Comparison of ENCODE assay signal across 8 cellular contexts in the genomic region with DNA sequence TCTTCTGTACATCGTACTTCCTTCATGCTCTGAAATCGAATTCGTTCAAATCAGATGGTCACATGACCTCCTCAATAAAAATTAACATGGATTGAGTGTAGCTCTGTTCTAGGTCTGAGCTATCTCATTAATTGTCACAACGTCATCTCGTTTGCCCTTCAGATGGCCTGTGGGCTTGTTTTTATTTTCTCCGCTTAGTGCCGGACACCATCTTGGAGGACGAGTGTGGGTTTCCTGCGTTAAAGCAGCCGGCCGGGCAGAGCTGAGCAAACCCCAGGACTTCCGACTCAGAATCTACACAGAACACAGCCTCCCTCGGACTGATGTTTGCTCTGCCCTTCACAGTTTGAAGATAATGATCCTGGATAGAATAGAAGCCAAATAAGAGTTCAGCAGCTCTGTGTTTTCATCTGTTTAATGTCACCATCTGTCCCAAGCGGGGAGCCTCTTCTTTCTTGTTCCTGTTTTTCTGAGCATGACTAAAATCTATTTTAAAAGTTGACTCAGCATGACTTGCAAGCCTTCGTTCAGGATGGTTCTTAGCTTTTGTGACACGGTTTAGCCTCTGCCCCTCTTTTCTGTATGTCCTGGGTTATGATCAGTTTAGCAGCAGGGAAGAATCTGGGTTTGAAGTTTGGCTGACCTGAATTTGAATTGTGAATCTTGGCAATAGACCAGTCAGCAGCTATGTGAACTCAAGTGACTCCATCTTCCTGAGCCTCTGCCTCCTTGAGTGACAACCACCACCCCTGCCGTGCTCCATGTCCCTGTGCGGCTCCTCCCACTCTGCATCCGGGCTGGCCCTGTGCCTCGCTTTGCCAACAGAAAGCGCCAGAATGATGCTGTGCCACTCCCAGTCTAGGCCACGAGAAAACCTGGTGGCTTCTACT. TPM values are rescaled to one million over a fixed set of nuclear protein-coding genes. Genes with fewer than 3 reads are reported as not detected.
A peak's percentile ranks its signal among the peaks of the same experiment; 100 is the strongest.
DNase-seq lines count a peak whose midpoint lies in the region; ATAC-seq, FAIRE-seq and TF ChIP-seq lines count a peak whose summit lies in the region.

No MANE protein-coding gene starts in this region.

- H3K4me3 ChIP-seq in colonic mucosa, result no peak overlapping the region
- no peak overlapping the region for H3K4me3 ChIP-seq in pancreas

- peak overlapping the region; percentile 67 for H3K27ac ChIP-seq in colonic mucosa
- H3K27ac ChIP-seq in pancreas, result peak overlapping the region in 3 of 4 donors; percentile 13 to 62 (median 45)

- DNase-seq in stimulated activated CD4-positive, alpha-beta T cell treated with anti-CD3 and anti-CD28 coated beads, Interleukin-15, amount 100 ng/mL, for 24 hours, result peak; percentile 33
- no peak for DNase-seq in stimulated activated CD4-positive, alpha-beta T cell treated with anti-CD3 and anti-CD28 coated beads, Interleukin-4, amount 100 ng/mL, for 4 hours
- peak; percentile 45 for DNase-seq in NCI-H2227 treated with DMSO at 0.1 percent for 48 hours (lab: John Stamatoyannopoulos, UW)
- peak; percentile 92 for DNase-seq in colonic mucosa
- DNase-seq in pancreas, result peak in 4 of 6 donors; percentile 31 to 62 (median 48)
- no peak for DNase-seq in activated gamma-delta T cell treated with Interleukin-2 at 50 U/mL for 16 hours
- DNase-seq in NCI-H128 (lab: John Stamatoyannopoulos, UW; ENCODE audit: unreplicated experiment), result no peak
- no peak for DNase-seq in HT-29 (ENCODE audit: low spot score)

- no peak for TF ChIP-seq CTCF in colonic mucosa (IDR thresholded peaks at IDR 0.05)
- TF ChIP-seq CTCF in pancreas (IDR thresholded peaks at IDR 0.05), result no peak

- peak overlapping the region in 1 of 2 donors; percentile 52 for H3K9ac ChIP-seq in colonic mucosa (ENCODE audit: low read depth in 2 of 2, low read length in 2 of 2)

- no peaks in the 10 kb centered on the region for H3K36me3 ChIP-seq in colonic mucosa
- no peaks in the 10 kb centered on the region for H3K36me3 ChIP-seq in pancreas

- H3K27me3 ChIP-seq in colonic mucosa (no peaks in the 10 kb centered on the region), pancreas (no peaks in the 10 kb centered on the region)

- intact Hi-C loops in colonic mucosa (cut with DNase I), result no loop called here
- intact Hi-C loops in pancreas (cut with DNase I), result loop anchor here in 1 of 3 donors (10.0 kb wide), 1 partner anchor 141 kb away; no protein-coding TSS in a partner anchor

- 44 to 48% methylated on average over 22 of the region's 22 CpGs for WGBS in pancreas, 2 donors

- peaks cover 22% of the 10 kb centered on the region for H3K4me1 ChIP-seq in colonic mucosa
- peaks cover 0 to 23% (median 15%) of the 10 kb centered on the region in 3 donors for H3K4me1 ChIP-seq in pancreas

- ATAC-seq in pancreas, result peak; percentile 46 to 70 (median 56)

- FAIRE-seq in pancreas (lab: Jason Lieb, UNC), result no peak

- H3K9me3 ChIP-seq in colonic mucosa, result no peaks in the 10 kb centered on the region
- no peaks in the 10 kb centered on the region for H3K9me3 ChIP-seq in pancreas

RNA-seq across cellular contexts. Expression of a gene that starts 30.6 kb away (rescaled TPM):
- total RNA-seq in colonic mucosa (not detected), pancreas (not detected)
- polyA plus RNA-seq in pancreas, result not detected
- total RNA-seq in HT-29 (2014; rRNA removed; shearing (Covaris generic)), result not detected in 2 replicates

RNA-seq across cellular contexts. Expression of a gene that starts 48.8 kb away (rescaled TPM):
- total RNA-seq in colonic mucosa (10 to 100 TPM; 36.3 to 42.0 TPM), pancreas (10 to 100 TPM in 2 of 6 donors, 1 to 10 TPM in 4; 7.4 to 16.7 (median 9.2) TPM)
- polyA plus RNA-seq in pancreas, result 10 to 100 TPM in 1 of 2 donors, 1 to 10 TPM in 1; 8.6 to 13.1 TPM
- 5.0 and 5.4 TPM in 2 replicates for total RNA-seq in HT-29 (2014; rRNA removed; shearing (Covaris generic))

Comparison
In these comparisons a context has a peak if more than half of its experiments do, and no peak if none do; other contexts are left out.
1. DNase-seq: peak in stimulated activated CD4-positive, alpha-beta T cell treated with anti-CD3 and anti-CD28 coated beads, Interleukin-15, amount 100 ng/mL, for 24 hours (single experiment), NCI-H2227 treated with DMSO at 0.1 percent for 48 hours (single experiment), colonic mucosa (single experiment) and pancreas (4 of 6); none in stimulated activated CD4-positive, alpha-beta T cell treated with anti-CD3 and anti-CD28 coated beads, Interleukin-4, amount 100 ng/mL, for 4 hours (0 of 2), activated gamma-delta T cell treated with Interleukin-2 at 50 U/mL for 16 hours (single experiment), NCI-H128 (single experiment) and HT-29 (single experiment).